Comparison of ENCODE assay signal across 28 cellular contexts in the genomic region with DNA sequence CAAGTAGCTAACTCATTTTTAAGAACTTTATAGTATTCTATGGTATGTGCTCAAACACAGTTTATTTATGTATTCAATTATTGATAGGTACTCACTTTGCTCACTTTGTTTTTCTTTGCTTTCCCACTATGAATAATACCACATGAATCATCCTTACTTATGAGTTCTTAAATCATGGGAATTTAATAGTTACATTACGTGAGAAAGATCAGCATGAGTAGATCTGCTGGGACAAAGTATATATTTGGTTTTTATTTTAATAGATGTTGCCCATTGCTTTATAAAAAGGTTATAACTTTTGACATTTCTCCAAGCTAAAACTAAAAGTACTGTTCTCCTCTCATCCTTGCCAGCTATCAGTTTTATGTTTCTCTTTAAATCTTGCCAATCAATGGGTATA.
"Had no signal": no experiment of that assay in that cellular context is flagged by ENCODE, and none has a peak within 500 bp of the region (broad histone marks: within the 10 kb centered on the region; RNA-seq: fewer than 3 reads in every experiment).

No MANE protein-coding gene starts in this region.

- H3K27me3 Mint-ChIP-seq: dendritic cell treated with granulocyte-macrophage colony-stimulating factor and Interleukin-4, amounts not matched to agents 40 ng/mL and 50 ng/mL, for 4 days; progenitor cell of endocrine pancreas; stimulated activated naive B cell treated with anti-CD40 and anti-IgM and Interleukin-4, amounts not matched to agents 10 μg/mL and 1 μg/mL and 100 μg/mL, for 72 hours; T-cell had no signal

- H3K4me1 ChIP-seq: esophagus muscularis mucosa, right lobe of liver, stomach, tibial nerve had no signal

- H3K27me3 ChIP-seq: brain microvascular endothelial cell, esophagus muscularis mucosa, hepatocyte, ovary, right lobe of liver, stomach, tibial nerve had no signal

- ATAC-seq: naive thymus-derived CD4-positive, alpha-beta T cell; right lobe of liver; stimulated activated naive B cell treated with anti-CD40 and anti-IgM and Interleukin-4, amounts not matched to agents 10 μg/mL and 1 μg/mL and 100 μg/mL, for 72 hours; T-cell had no signal

- H3K4me1 Mint-ChIP-seq: endodermal cell; memory B cell; naive thymus-derived CD4-positive, alpha-beta T cell; stimulated activated naive B cell treated with anti-CD40 and anti-IgM and Interleukin-4, amounts not matched to agents 10 μg/mL and 1 μg/mL and 100 μg/mL, for 72 hours; T-cell had no signal

- H3K36me3 Mint-ChIP-seq: activated naive CD8-positive, alpha-beta T cell; memory B cell; naive thymus-derived CD4-positive, alpha-beta T cell; stimulated activated naive B cell treated with anti-CD40 and anti-IgM and Interleukin-4, amounts not matched to agents 10 μg/mL and 1 μg/mL and 100 μg/mL, for 72 hours; T-cell had no signal

- H3K4me3 Mint-ChIP-seq: activated naive CD8-positive, alpha-beta T cell; dendritic cell treated with granulocyte-macrophage colony-stimulating factor and Interleukin-4, amounts not matched to agents 40 ng/mL and 50 ng/mL, for 4 days; endodermal cell; memory B cell; naive thymus-derived CD4-positive, alpha-beta T cell; stimulated activated naive B cell treated with anti-CD40 and anti-IgM and Interleukin-4, amounts not matched to agents 10 μg/mL and 1 μg/mL and 100 μg/mL, for 72 hours; T-cell had no signal

- H3K9me3 ChIP-seq: esophagus muscularis mucosa, ovary, right lobe of liver, stomach, tibial nerve had no signal

- H3K9me3 Mint-ChIP-seq: dendritic cell treated with granulocyte-macrophage colony-stimulating factor and Interleukin-4, amounts not matched to agents 40 ng/mL and 50 ng/mL, for 4 days; endodermal cell; memory B cell; T-cell had no signal

- H3K4me3 ChIP-seq: esophagus muscularis mucosa, hepatocyte, ovary, right lobe of liver, smooth muscle cell, stomach, tibial nerve had no signal

- H3K27ac ChIP-seq: brain microvascular endothelial cell, esophagus muscularis mucosa, hepatocyte, ovary, right lobe of liver, stomach, tibial nerve had no signal

- DNase-seq: activated CD4-positive, alpha-beta T cell treated with anti-CD3 and anti-CD28 coated beads for 4 hours; activated CD4-positive, alpha-beta T cell treated with anti-CD3 and anti-CD28 coated beads, Interleukin-2, amount 50 U/mL, for 4 hours; activated CD4-positive, CD25-positive, alpha-beta regulatory T cell; activated effector memory CD4-positive, alpha-beta T cell treated with Interleukin-2 at 50 U/mL for 16 hours; activated naive CD4-positive, alpha-beta T cell treated with Interleukin-2 at 50 U/mL for 16 hours; activated T-cell treated with anti-CD3 and anti-CD28 coated beads for 4 hours; aorta; brain microvascular endothelial cell; central memory CD4-positive, alpha-beta T cell; endodermal cell; glutamatergic neuron; kidney; midbrain; naive thymus-derived CD4-positive, alpha-beta T cell; ovary; right lobe of liver; stimulated activated CD4-positive, alpha-beta T cell treated with anti-CD3 and anti-CD28 coated beads, Interleukin-2, amount 100 ng/mL, for 24 hours; stimulated activated naive B cell treated with anti-CD40 and anti-IgM and Interleukin-4, amounts not matched to agents 10 μg/mL and 1 μg/mL and 100 μg/mL, for 72 hours; stomach; T-cell had no signal

- H3K27ac Mint-ChIP-seq: activated naive CD8-positive, alpha-beta T cell; dendritic cell treated with granulocyte-macrophage colony-stimulating factor and Interleukin-4, amounts not matched to agents 40 ng/mL and 50 ng/mL, for 4 days; endodermal cell; memory B cell; naive thymus-derived CD4-positive, alpha-beta T cell; progenitor cell of endocrine pancreas; stimulated activated naive B cell treated with anti-CD40 and anti-IgM and Interleukin-4, amounts not matched to agents 10 μg/mL and 1 μg/mL and 100 μg/mL, for 72 hours; T-cell had no signal

- H3K36me3 ChIP-seq: brain microvascular endothelial cell, esophagus muscularis mucosa, ovary, right lobe of liver, stomach, tibial nerve had no signal
